11 cellular contexts compared by ENCODE assay signal in the genomic region with DNA sequence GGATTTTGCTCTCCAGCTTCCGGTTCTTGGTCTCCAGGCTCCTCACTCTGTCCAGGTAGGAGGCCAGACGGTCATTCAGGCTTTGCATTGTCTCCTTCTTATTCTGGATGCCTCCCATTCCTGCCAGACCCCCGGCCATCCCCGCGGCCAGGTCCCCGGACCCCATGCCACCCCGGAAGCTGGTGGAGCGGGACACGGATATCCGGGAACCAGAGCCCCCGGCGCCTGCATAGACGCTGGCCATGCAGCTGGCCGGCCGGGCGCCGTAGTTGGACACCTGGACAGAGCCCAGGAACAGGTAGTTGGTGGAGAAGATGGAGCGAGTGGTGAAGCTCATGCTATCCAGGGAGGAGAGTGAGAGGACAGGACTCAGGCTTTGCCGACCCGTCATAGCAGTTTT. TPM values are rescaled to one million over a fixed set of nuclear protein-coding genes. Genes with fewer than 3 reads are reported as not detected.
"Had no signal": no experiment of that assay in that cellular context is flagged by ENCODE, and none has a peak within 500 bp of the region (broad histone marks: within the 10 kb centered on the region; RNA-seq: fewer than 3 reads in every experiment).

No MANE protein-coding gene starts in this region.

- H3K36me3 ChIP-seq: HAP-1 had no signal

- H3K4me1 ChIP-seq: HAP-1 had no signal

- FAIRE-seq: H1, H54 had no signal

- H3K9me3 ChIP-seq: HAP-1 had no signal

- H3K4me2 ChIP-seq: GM23338 had no signal

- H3K9ac ChIP-seq: GM23248 had no signal

- H3K27ac ChIP-seq: GM23248 had no signal

- H3K4me3 ChIP-seq: GM23248, GM23338, HAP-1 had no signal

- H2AFZ ChIP-seq: GM23248, GM23338 had no signal

- DNase-seq: GM23248, GOT3, H7, H9, HCEC 1CT, HFFc6 had no signal

- ATAC-seq: GM23338, HCT116 had no signal

RNA-seq across cellular contexts. Expression of a gene that starts 23.5 kb away (rescaled TPM):
- total RNA-seq: GM23248 had no signal
- polyA plus RNA-seq: GM23248 had no signal
